ENCODE assay signal across 8 cellular contexts in genomic region chr6:124962617-124963415, GRCh38. TPM values are rescaled to one million over a fixed set of nuclear protein-coding genes. Genes with fewer than 3 reads are reported as not detected.
DNase-seq lines count a peak whose midpoint lies in the region; ATAC-seq and TF ChIP-seq lines count a peak whose summit lies in the region.

No MANE protein-coding gene starts in this region.

- peak overlapping the region; percentile 96 for H3K56ac ChIP-seq in mesendoderm (ENCODE audit: low read length)

- DNase-seq in Calu3 (peak; percentile 50), SK-N-DZ (ENCODE audit: low spot score) (peak; percentile 25), epithelial cell of prostate (ENCODE audit: low read depth, low spot score) (no peak), mesendoderm (peak; percentile 75), testis (peak; percentile 68), T1000 (lab: John Stamatoyannopoulos, UW) (no peak)

- peaks cover 33% of the 10 kb centered on the region for H3K36me3 Mint-ChIP-seq in Calu3 (ENCODE audit: insufficient read depth, unreplicated experiment)

- peak overlapping the region; percentile 67 for H4K8ac ChIP-seq in mesendoderm (ENCODE audit: low read depth, low read length)

- H3K4ac ChIP-seq in mesendoderm (ENCODE audit: low read depth, low read length): peak overlapping the region; percentile 84

- H3K27me3 ChIP-seq in mesendoderm (ENCODE audit: insufficient read depth, low read length, poor library complexity) (no peaks in the 10 kb centered on the region), testis (no peaks in the 10 kb centered on the region)

- H2BK120ac ChIP-seq in mesendoderm (ENCODE audit: low read depth, low read length): peak overlapping the region; percentile 86

- peaks cover 5% of the 10 kb centered on the region for H3K79me1 ChIP-seq in mesendoderm (ENCODE audit: low read length)

- H3K9me3 ChIP-seq in testis: no peaks in the 10 kb centered on the region

- WGBS in mesendoderm (ENCODE audit: extremely low coverage, insufficient coverage, low lambda C conversion rate): no CpG with 5 or more reads among the region's 67 CpGs
- 1 to 2% methylated on average over 26 to 46 of the region's 67 CpGs for WGBS in testis, 2 donors

- H3K27ac Mint-ChIP-seq in Calu3 (ENCODE audit: unreplicated experiment): peak overlapping the region; percentile 88

- CTCF ChIA-PET in Calu3 (lab: Charles Lee): interaction anchor here (2.9 kb wide), 1 partner anchor 151 kb away, joined by 10 read pairs; no protein-coding TSS in a partner anchor

- peak overlapping the region; percentile 97 for H3K18ac ChIP-seq in mesendoderm (ENCODE audit: low read length)

- peak overlapping the region; percentile 92 for H3K4me3 Mint-ChIP-seq in Calu3 (ENCODE audit: low read depth, unreplicated experiment)

- H3K23ac ChIP-seq in mesendoderm (ENCODE audit: low read length): peak overlapping the region; percentile 66

- H3K27ac ChIP-seq in epithelial cell of prostate: peak overlapping the region; percentile 89
- peak overlapping the region; percentile 72 for H3K27ac ChIP-seq in mesendoderm (ENCODE audit: low read depth, low read length)
- peak overlapping the region; percentile 98 for H3K27ac ChIP-seq in testis

- intact Hi-C loops in Calu3 (cut with micrococcal nuclease; ENCODE audit: unreplicated experiment): loop anchor here (5.0 kb wide), 1 partner anchor 39 kb away; no protein-coding TSS in a partner anchor
- intact Hi-C loops in testis (cut with DNase I; ENCODE audit: low total_unique reads): no loop called here

- H4K5ac ChIP-seq in mesendoderm (ENCODE audit: low read length): no peak overlapping the region

- peak overlapping the region; percentile 7 for H3K4me2 ChIP-seq in mesendoderm (ENCODE audit: low read length)

- H3K9ac ChIP-seq in mesendoderm (ENCODE audit: low read length): peak overlapping the region; percentile 61

- H3K9me3 Mint-ChIP-seq in Calu3 (ENCODE audit: low read depth, unreplicated experiment): no peaks in the 10 kb centered on the region

- no peaks in the 10 kb centered on the region for H3K27me3 Mint-ChIP-seq in Calu3 (ENCODE audit: unreplicated experiment)

- H3K4me1 Mint-ChIP-seq in Calu3 (ENCODE audit: low read depth, unreplicated experiment): peaks cover 25% of the 10 kb centered on the region

- no peak for TF ChIP-seq POLR2A in testis (IDR thresholded peaks at IDR 0.05)

- BruUV-seq in Calu3 (replicated peaks; lab: Mats Ljungman, UMichigan): no TSS peak

- no peak overlapping the region for H2BK15ac ChIP-seq in mesendoderm (replicated peaks; ENCODE audit: low read depth)

- H3K4me3 ChIP-seq in mesendoderm (ENCODE audit: low read length): peak overlapping the region; percentile 44
- peak overlapping the region; percentile 85 to 87 for H3K4me3 ChIP-seq in testis

- H3K4me1 ChIP-seq in mesendoderm (ENCODE audit: control insufficient read depth, low read depth, low read length) (peaks cover 6% of the 10 kb centered on the region), testis (peaks cover 13% of the 10 kb centered on the region)

- H2AK5ac ChIP-seq in mesendoderm (ENCODE audit: low read length): no peak overlapping the region

- no peaks in the 10 kb centered on the region for H3K36me3 ChIP-seq in mesendoderm (ENCODE audit: control insufficient read depth, insufficient read depth, low read length)
- H3K36me3 ChIP-seq in testis (ENCODE audit: low read depth, missing control alignments): no peaks in the 10 kb centered on the region

- no peak for TF ChIP-seq CTCF in Calu3 (IDR thresholded peaks at IDR 0.05; ENCODE audit: unreplicated experiment)
- TF ChIP-seq CTCF in testis (IDR thresholded peaks at IDR 0.05): no peak

- ATAC-seq in GM21786 (IDR thresholded peaks at IDR 0.05; ENCODE audit: unreplicated experiment) (peak; percentile 31), HG03378 (IDR thresholded peaks at IDR 0.05; ENCODE audit: unreplicated experiment) (no peak)

- H3K79me2 ChIP-seq in mesendoderm (ENCODE audit: control insufficient read depth, insufficient read depth, low read length): peaks cover 17% of the 10 kb centered on the region

- H2BK5ac ChIP-seq in mesendoderm (ENCODE audit: low read length): peak overlapping the region; percentile 27

RNA-seq across cellular contexts. Expression of gene RNF217, which starts 0.6 kb away (rescaled TPM):
- 15.4 and 16.4 TPM in 2 replicates for total RNA-seq in Calu3 (2022)
- 1.8 and 2.3 TPM in 2 replicates for polyA plus RNA-seq in SK-N-DZ (2014; cell fraction: cytosol; rRNA removed)
- polyA plus RNA-seq in SK-N-DZ (2014; cell fraction: nucleus; rRNA removed): 4.2 and 4.3 TPM in 2 replicates
- polyA plus RNA-seq in mesendoderm (2013, experiment 1 of 2): 5.0 TPM
- 6.1 TPM for polyA plus RNA-seq in mesendoderm (2013, experiment 2 of 2)
- 10 to 100 TPM; 33.3 to 48.0 TPM for total RNA-seq in testis
- polyA plus RNA-seq in testis (ENCODE audit: insufficient read depth, low read depth, low replicate concordance): 25.1 TPM

Comparison
In these comparisons a context has a peak if more than half of its experiments do, and no peak if none do; other contexts are left out.
1. DNase-seq: peak in Calu3 (single experiment), SK-N-DZ (single experiment), mesendoderm (single experiment) and testis (single experiment); none in epithelial cell of prostate (single experiment) and T1000 (single experiment).
2. Peak in every context shown above with its lines, with median percentiles within 50 percentile points of each other: H3K27ac ChIP-seq.